ENCODE assay signal across 28 cellular contexts in the genomic region with DNA sequence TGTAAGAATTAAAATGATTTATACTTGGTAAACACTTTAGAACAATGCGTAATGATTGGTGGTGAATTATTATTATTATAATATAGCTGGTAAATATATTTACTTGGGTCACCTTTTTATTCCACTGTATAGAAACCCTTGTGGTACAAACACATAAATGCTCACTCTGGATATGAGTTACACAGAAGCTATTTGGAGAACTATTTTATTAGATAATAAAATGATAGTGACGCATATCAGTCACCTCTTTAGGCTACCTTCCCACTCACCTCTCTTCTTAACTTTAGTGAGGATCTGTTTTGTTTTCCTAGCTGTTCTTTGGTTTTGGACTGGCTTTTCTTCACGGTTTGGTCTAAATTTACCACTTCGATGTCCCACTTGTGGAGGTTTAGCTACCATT.
"Had no signal": no experiment of that assay in that cellular context is flagged by ENCODE, and none has a peak within 500 bp of the region (broad histone marks: within the 10 kb centered on the region; RNA-seq: fewer than 3 reads in every experiment).

No MANE protein-coding gene starts in this region.

- H3K4me3 ChIP-seq: stomach, suprapubic skin, testis, thoracic aorta, thyroid gland, tibial artery, tibial nerve, transverse colon, upper lobe of left lung, upper lobe of right lung, uterus, vagina had no signal

- H3K27me3 ChIP-seq: stomach, suprapubic skin, testis, thyroid gland, tibial artery, tibial nerve, transverse colon, upper lobe of left lung, upper lobe of right lung, uterus, vagina had no signal

- H3K36me3 ChIP-seq: stomach, suprapubic skin, thoracic aorta, thyroid gland, tibial artery, tibial nerve, transverse colon, upper lobe of left lung, upper lobe of right lung, uterus, vagina had no signal

- H3K9me3 Mint-ChIP-seq: stimulated activated effector memory CD8-positive, alpha-beta T cell treated with anti-CD3 and anti-CD28 coated beads, Interleukin-12 subunit alpha, Interleukin-12 subunit beta, amount 100 ng/mL, for 72 hours; stimulated activated naive CD8-positive, alpha-beta T cell treated with anti-CD3 and anti-CD28 coated beads, Interleukin-15, amount 100 ng/mL, for 72 hours; stimulated activated naive CD8-positive, alpha-beta T cell treated with anti-CD3 and anti-CD28 coated beads, Interleukin-15, Interleukin-2, amounts not matched to agents 100 ng/mL and 50 ng/mL, for 24 hours; type B pancreatic cell had no signal

- H3K4me1 ChIP-seq: stomach, suprapubic skin, testis, thyroid gland, tibial artery, tibial nerve, transverse colon, upper lobe of left lung, upper lobe of right lung, uterus, vagina had no signal

- H3K9me3 ChIP-seq: stomach, suprapubic skin, testis, thoracic aorta, thyroid gland, tibial artery, transverse colon, upper lobe of left lung, upper lobe of right lung, uterus, vagina had no signal

- H3K27me3 Mint-ChIP-seq: stimulated activated memory B cell treated with anti-CD40 and anti-IgM and Interleukin-4, amounts not matched to agents 10 μg/mL and 1 μg/mL and 100 μg/mL, for 72 hours; stimulated activated naive B cell treated with anti-CD40 and anti-IgM and Interleukin-4, amounts not matched to agents 10 μg/mL and 1 μg/mL and 100 μg/mL, for 72 hours; stimulated activated naive CD8-positive, alpha-beta T cell treated with anti-CD3 and anti-CD28 coated beads, Interleukin-15, amount 100 ng/mL, for 72 hours; stimulated activated naive CD8-positive, alpha-beta T cell treated with anti-CD3 and anti-CD28 coated beads, Interleukin-15, Interleukin-2, amounts not matched to agents 100 ng/mL and 50 ng/mL, for 24 hours; type B pancreatic cell had no signal

- H3K27ac Mint-ChIP-seq: stimulated activated effector memory CD8-positive, alpha-beta T cell treated with anti-CD3 and anti-CD28 coated beads, Interleukin-12 subunit alpha, Interleukin-12 subunit beta, amount 100 ng/mL, for 72 hours; stimulated activated memory B cell treated with anti-CD40 and anti-IgM and Interleukin-4, amounts not matched to agents 10 μg/mL and 1 μg/mL and 100 μg/mL, for 72 hours; stimulated activated naive B cell treated with anti-CD40 and anti-IgM and Interleukin-4, amounts not matched to agents 10 μg/mL and 1 μg/mL and 100 μg/mL, for 72 hours; stimulated activated naive CD8-positive, alpha-beta T cell treated with anti-CD3 and anti-CD28 coated beads, Interleukin-15, amount 100 ng/mL, for 72 hours; stimulated activated naive CD8-positive, alpha-beta T cell treated with anti-CD3 and anti-CD28 coated beads, Interleukin-15, Interleukin-2, amounts not matched to agents 100 ng/mL and 50 ng/mL, for 24 hours; type B pancreatic cell had no signal

- H3K27ac ChIP-seq: stomach, suprapubic skin, testis, thoracic aorta, thyroid gland, tibial artery, tibial nerve, transverse colon, upper lobe of left lung, upper lobe of right lung, uterus, vagina had no signal

- ATAC-seq: stimulated activated effector memory CD8-positive, alpha-beta T cell treated with anti-CD3 and anti-CD28 coated beads, Interleukin-12 subunit alpha, Interleukin-12 subunit beta, amount 100 ng/mL, for 72 hours; stimulated activated memory B cell treated with anti-CD40 and anti-IgM and Interleukin-4, amounts not matched to agents 10 μg/mL and 1 μg/mL and 100 μg/mL, for 72 hours; stimulated activated naive B cell treated with anti-CD40 and anti-IgM and Interleukin-4, amounts not matched to agents 10 μg/mL and 1 μg/mL and 100 μg/mL, for 72 hours; stimulated activated naive CD8-positive, alpha-beta T cell treated with anti-CD3 and anti-CD28 coated beads, Interleukin-15, amount 100 ng/mL, for 72 hours; stimulated activated naive CD8-positive, alpha-beta T cell treated with anti-CD3 and anti-CD28 coated beads, Interleukin-15, Interleukin-2, amounts not matched to agents 100 U/mL and 50 U/mL, for 24 hours; upper lobe of right lung had no signal

- H3K4me3 Mint-ChIP-seq: stimulated activated effector memory CD8-positive, alpha-beta T cell treated with anti-CD3 and anti-CD28 coated beads, Interleukin-12 subunit alpha, Interleukin-12 subunit beta, amount 100 ng/mL, for 72 hours; stimulated activated memory B cell treated with anti-CD40 and anti-IgM and Interleukin-4, amounts not matched to agents 10 μg/mL and 1 μg/mL and 100 μg/mL, for 72 hours; stimulated activated naive B cell treated with anti-CD40 and anti-IgM and Interleukin-4, amounts not matched to agents 10 μg/mL and 1 μg/mL and 100 μg/mL, for 72 hours; stimulated activated naive CD8-positive, alpha-beta T cell treated with anti-CD3 and anti-CD28 coated beads, Interleukin-15, amount 100 ng/mL, for 72 hours; stimulated activated naive CD8-positive, alpha-beta T cell treated with anti-CD3 and anti-CD28 coated beads, Interleukin-15, Interleukin-2, amounts not matched to agents 100 ng/mL and 50 ng/mL, for 24 hours; type B pancreatic cell had no signal

- H3K36me3 Mint-ChIP-seq: stimulated activated effector memory CD8-positive, alpha-beta T cell treated with anti-CD3 and anti-CD28 coated beads, Interleukin-12 subunit alpha, Interleukin-12 subunit beta, amount 100 ng/mL, for 72 hours; stimulated activated memory B cell treated with anti-CD40 and anti-IgM and Interleukin-4, amounts not matched to agents 10 μg/mL and 1 μg/mL and 100 μg/mL, for 72 hours; stimulated activated naive B cell treated with anti-CD40 and anti-IgM and Interleukin-4, amounts not matched to agents 10 μg/mL and 1 μg/mL and 100 μg/mL, for 72 hours; type B pancreatic cell had no signal

- DNase-seq: stimulated activated CD4-positive, alpha-beta T cell treated with anti-CD3 and anti-CD28 coated beads, Interleukin-2, amount 100 ng/mL, for 48 hours; stimulated activated CD4-positive, alpha-beta T cell treated with anti-CD3 and anti-CD28 coated beads, Interleukin-4, amount 100 ng/mL, for 1 hour; stimulated activated CD4-positive, alpha-beta T cell treated with anti-CD3 and anti-CD28 coated beads, Interleukin-4, amount 100 ng/mL, for 24 hours; stimulated activated CD4-positive, alpha-beta T cell treated with anti-CD3 and anti-CD28 coated beads, Interleukin-4, amount 100 ng/mL, for 4 hours; stimulated activated CD8-positive, alpha-beta memory T cell treated with anti-CD3 and anti-CD28 coated beads, Interleukin-4, amount 100 ng/mL, for 48 hours; stimulated activated naive B cell treated with anti-CD40 and anti-IgM and Interleukin-4, amounts not matched to agents 10 μg/mL and 1 μg/mL and 100 μg/mL, for 72 hours; stimulated activated naive CD4-positive, alpha-beta T cell; stimulated activated naive CD4-positive, alpha-beta T cell treated with Interleukin-2 at 50 U/mL for 16 hours; stimulated activated naive CD8-positive, alpha-beta T cell treated with anti-CD3 and anti-CD28 coated beads, Interleukin-15, amount 100 ng/mL, for 72 hours; stimulated activated naive CD8-positive, alpha-beta T cell treated with anti-CD3 and anti-CD28 coated beads, Interleukin-15, Interleukin-2, amounts not matched to agents 100 U/mL and 50 U/mL, for 24 hours; stomach; substantia nigra; testis; thyroid gland; tibial artery; transverse colon; trophoblast cell; upper lobe of left lung; upper lobe of right lung; uterus had no signal

- H3K4me1 Mint-ChIP-seq: stimulated activated effector memory CD8-positive, alpha-beta T cell treated with anti-CD3 and anti-CD28 coated beads, Interleukin-12 subunit alpha, Interleukin-12 subunit beta, amount 100 ng/mL, for 72 hours; stimulated activated memory B cell treated with anti-CD40 and anti-IgM and Interleukin-4, amounts not matched to agents 10 μg/mL and 1 μg/mL and 100 μg/mL, for 72 hours; stimulated activated naive B cell treated with anti-CD40 and anti-IgM and Interleukin-4, amounts not matched to agents 10 μg/mL and 1 μg/mL and 100 μg/mL, for 72 hours; stimulated activated naive CD8-positive, alpha-beta T cell treated with anti-CD3 and anti-CD28 coated beads, Interleukin-15, amount 100 ng/mL, for 72 hours had no signal
